ENCODE assay signal across 8 cellular contexts in the genomic region with DNA sequence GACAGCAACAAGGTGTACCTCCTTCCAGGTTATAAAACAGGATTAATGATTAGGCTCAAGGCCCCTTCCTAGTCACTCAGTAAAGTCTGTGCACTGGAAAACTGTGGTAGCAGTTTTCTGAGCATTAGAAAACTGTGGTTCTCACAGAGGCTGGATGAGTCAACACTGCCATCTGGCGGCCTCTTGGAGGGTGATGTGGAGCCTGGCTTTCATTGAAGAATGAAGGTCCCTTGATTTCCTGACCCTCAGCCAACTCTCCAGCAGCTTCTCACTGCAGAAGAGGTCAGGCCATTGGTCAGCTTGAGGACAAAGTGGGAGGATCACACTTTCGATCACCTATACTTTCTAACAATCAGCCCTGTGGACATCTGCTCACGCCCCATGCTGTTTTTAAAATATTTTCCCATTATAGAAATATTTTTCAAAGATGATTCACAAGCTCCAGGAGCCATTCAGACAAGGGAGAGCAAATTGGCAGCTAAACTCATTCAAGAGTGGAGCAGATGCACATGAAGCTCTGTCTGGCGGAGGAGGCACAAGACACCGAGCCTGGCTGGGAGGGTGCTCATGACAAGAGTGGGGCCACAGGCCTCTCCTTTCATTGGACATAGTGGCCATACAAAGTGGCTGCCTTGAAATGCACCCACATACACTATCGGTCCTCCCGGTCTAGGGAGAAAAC. TPM values are rescaled to one million over a fixed set of nuclear protein-coding genes. Genes with fewer than 3 reads are reported as not detected.
DNase-seq lines count a peak whose midpoint lies in the region; ATAC-seq and TF ChIP-seq lines count a peak whose summit lies in the region.

No MANE protein-coding gene starts in this region.

- intact Hi-C loops in left colon (cut with DNase I, micrococcal nuclease) = loop anchor here in 1 of 2 donors (5.0 to 10.0 kb wide), 2 partner anchors 698 to 735 kb away; no protein-coding TSS in a partner anchor

- DNase-seq in 8988T (peak; percentile 35), GM13976 (ENCODE audit: low spot score) (peak; percentile 66), NCI-H2196 (lab: John Stamatoyannopoulos, UW; ENCODE audit: unreplicated experiment) (peak; percentile 54), left colon (peak; percentile 49 to 79)
- peak; percentile 21 to 31 (median 22) for DNase-seq in activated CD4-positive, CD25-positive, alpha-beta regulatory T cell (lab: John Stamatoyannopoulos, UW)
- DNase-seq in central memory CD4-positive, alpha-beta T cell = peak; percentile 28
- DNase-seq in stimulated activated CD4-positive, alpha-beta T cell treated with anti-CD3 and anti-CD28 coated beads, Interleukin-4, amount 100 ng/mL, for 4 hours = peak; percentile 53 to 58

- TF ChIP-seq CTCF in GM13976 (IDR thresholded peaks at IDR 0.05; ENCODE audit: borderline replicate concordance, control extremely low read depth, extremely low read depth, insufficient read depth, missing control alignments) = peak; percentile 79

- in situ Hi-C loops in GM13976 (cut with MboI; ENCODE audit: low sequenced_read_pairs, unreplicated experiment) = no loop called here

- ATAC-seq in HG02981 (IDR thresholded peaks at IDR 0.05; ENCODE audit: unreplicated experiment) = peak; percentile 76
- ATAC-seq in left colon = peak; percentile 81

RNA-seq across cellular contexts. Expression of a gene that starts 23.1 kb away (rescaled TPM):
- 100 to 1,000 TPM; 118 to 127 TPM for total RNA-seq in left colon

RNA-seq across cellular contexts. Expression of a gene that starts 24.2 kb away (rescaled TPM):
- 10 to 100 TPM; 11.0 to 12.8 TPM for total RNA-seq in left colon

RNA-seq across cellular contexts. Expression of a gene that starts 54.5 kb away (rescaled TPM):
- total RNA-seq in left colon = 10 to 100 TPM; 42.4 to 48.7 TPM

Comparison
In these comparisons a context has a peak if more than half of its experiments do, and no peak if none do; other contexts are left out.
1. Peak in every context shown above with its lines: DNase-seq and ATAC-seq.